Comparison of ENCODE assay signal across 19 cellular contexts in genomic region chr17:15083225-15083624, GRCh38.
"Had no signal": no experiment of that assay in that cellular context is flagged by ENCODE, and none has a peak within 500 bp of the region (broad histone marks: within the 10 kb centered on the region; RNA-seq: fewer than 3 reads in every experiment).

No MANE protein-coding gene starts in this region.

- H3K4me1 ChIP-seq: adrenal gland, gastroesophageal sphincter, tibial artery had no signal

- H3K27ac Mint-ChIP-seq: activated B cell treated with CpG ODN at 0.5 μM for 24 hours; activated CD8-positive, alpha-beta T cell treated with anti-CD3 and anti-CD28 coated beads, Interleukin-2, amount 10 ng/mL, durations not matched to agents 7 days and 5 days; activated naive CD4-positive, alpha-beta T cell treated with anti-CD3 and anti-CD28 coated beads, Interleukin-2, amount 50 U/mL, for 24 hours; dendritic cell treated with granulocyte-macrophage colony-stimulating factor and Interleukin-4, amounts not matched to agents 40 ng/mL and 50 ng/mL, for 4 days had no signal

- H2AFZ ChIP-seq: hepatocyte had no signal

- ATAC-seq: activated CD8-positive, alpha-beta T cell treated with anti-CD3 and anti-CD28 coated beads, Interleukin-2, amount 10 ng/mL, durations not matched to agents 7 days and 5 days; gastroesophageal sphincter had no signal

- H3K4me1 Mint-ChIP-seq: activated B cell treated with CpG ODN at 0.5 μM for 24 hours; activated naive CD4-positive, alpha-beta T cell treated with anti-CD3 and anti-CD28 coated beads, Interleukin-2, amount 50 U/mL, for 24 hours had no signal

- H3K36me3 Mint-ChIP-seq: activated naive CD4-positive, alpha-beta T cell treated with anti-CD3 and anti-CD28 coated beads, Interleukin-2, amount 50 U/mL, for 24 hours had no signal

- H3K36me3 ChIP-seq: adrenal gland, gastroesophageal sphincter, neutrophil, tibial artery had no signal

- DNase-seq: activated B cell treated with CpG ODN at 0.5 μM for 24 hours; activated CD4-positive, alpha-beta T cell treated with anti-CD3 and anti-CD28 coated beads for 48 hours; activated CD8-positive, alpha-beta memory T cell treated with anti-CD3 and anti-CD28 coated beads, Interleukin-2, amount 50 U/mL, for 4 hours; activated CD8-positive, alpha-beta T cell treated with anti-CD3 and anti-CD28 coated beads, Interleukin-2, amount 10 ng/mL, durations not matched to agents 7 days and 5 days; activated effector memory CD4-positive, alpha-beta T cell treated with anti-CD3 and anti-CD28 coated beads, Interleukin-2, amount 50 U/mL, for 16 hours; activated T-cell treated with anti-CD3 and anti-CD28 coated beads, Interleukin-2, amount 50 U/mL, for 48 hours; adrenal gland; central memory CD4-positive, alpha-beta T cell; small intestine; stimulated activated CD4-positive, alpha-beta T cell treated with anti-CD3 and anti-CD28 coated beads, Interleukin-4, amount 100 ng/mL, for 24 hours; stimulated activated naive CD4-positive, alpha-beta T cell; tibial artery had no signal

- FAIRE-seq: keratinocyte, small intestine, urothelium cell line had no signal

- H3K27ac ChIP-seq: adrenal gland, gastroesophageal sphincter, hepatocyte, neutrophil, tibial artery had no signal

- H3K4me3 Mint-ChIP-seq: activated B cell treated with CpG ODN at 0.5 μM for 24 hours; activated CD8-positive, alpha-beta T cell treated with anti-CD3 and anti-CD28 coated beads, Interleukin-2, amount 10 ng/mL, durations not matched to agents 7 days and 5 days; activated naive CD4-positive, alpha-beta T cell treated with anti-CD3 and anti-CD28 coated beads, Interleukin-2, amount 50 U/mL, for 24 hours; dendritic cell treated with granulocyte-macrophage colony-stimulating factor and Interleukin-4, amounts not matched to agents 40 ng/mL and 50 ng/mL, for 4 days had no signal

- H3K79me2 ChIP-seq: hepatocyte had no signal

- H3K4me2 ChIP-seq: hepatocyte had no signal

- H3K4me3 ChIP-seq: adrenal gland, gastroesophageal sphincter, hepatocyte, tibial artery had no signal

- H3K9me3 Mint-ChIP-seq: activated B cell treated with CpG ODN at 0.5 μM for 24 hours; activated naive CD4-positive, alpha-beta T cell treated with anti-CD3 and anti-CD28 coated beads, Interleukin-2, amount 50 U/mL, for 24 hours; dendritic cell treated with granulocyte-macrophage colony-stimulating factor and Interleukin-4, amounts not matched to agents 40 ng/mL and 50 ng/mL, for 4 days had no signal

- H3K9me3 ChIP-seq: adrenal gland, gastroesophageal sphincter, neutrophil, tibial artery had no signal
